ENCODE assay signal across 19 cellular contexts in genomic region chr3:10954740-10955139, GRCh38. TPM values are rescaled to one million over a fixed set of nuclear protein-coding genes. Genes with fewer than 3 reads are reported as not detected.
DNase-seq lines count a peak whose midpoint lies in the region; ATAC-seq, FAIRE-seq and TF ChIP-seq lines count a peak whose summit lies in the region.
"Had no signal": no experiment of that assay in that cellular context is flagged by ENCODE, and none has a peak within 500 bp of the region (broad histone marks: within the 10 kb centered on the region; RNA-seq: fewer than 3 reads in every experiment).

No MANE protein-coding gene starts in this region.

- no peaks in the 10 kb centered on the region for H3K79me2 ChIP-seq in neural cell (replicated peaks; ENCODE audit: insufficient read depth, low read length)
- no peaks in the 10 kb centered on the region for H3K79me2 ChIP-seq in trophoblast cell (ENCODE audit: control insufficient read depth, insufficient read depth, low read length, poor library complexity)

- H3K23ac ChIP-seq in trophoblast cell (ENCODE audit: low read length), result no peak overlapping the region

- no peak overlapping the region for H3K18ac ChIP-seq in trophoblast cell (ENCODE audit: low read length)

- TF ChIP-seq EP300 in neural cell (conservative IDR thresholded peaks at IDR 0.05; ENCODE audit: poor library complexity, severe bottlenecking), result no peak

- no peak for TF ChIP-seq RAD21 in neural cell (conservative IDR thresholded peaks at IDR 0.05)

- intact Hi-C loops in right cardiac atrium (cut with DNase I), result loop anchor here in 2 of 4 donors (5.0 kb wide), 2 partner anchors 38 to 282 kb away; partner anchors contain the start of gene SLC6A1 (in 1 of the 2)

- H4K20me1 ChIP-seq in neural cell (ENCODE audit: insufficient read depth), result no peaks in the 10 kb centered on the region

- H2BK120ac ChIP-seq in trophoblast cell (ENCODE audit: insufficient read depth, low read length, poor library complexity), result no peak overlapping the region

- H3K9ac ChIP-seq in neural cell (ENCODE audit: low read length), result no peak overlapping the region
- H3K9ac ChIP-seq in trophoblast cell (ENCODE audit: low read length), result no peak overlapping the region

- ATAC-seq in foreskin keratinocyte, result no peak
- ATAC-seq in right cardiac atrium, result no peak
- ATAC-seq: HCT116 had no signal

- H3K4me2 ChIP-seq in neural cell (ENCODE audit: low read length), result no peak overlapping the region
- H3K4me2 ChIP-seq in trophoblast cell (ENCODE audit: low read length), result no peak overlapping the region

- no peaks in the 10 kb centered on the region for H3K36me3 ChIP-seq in bronchial epithelial cell (ENCODE audit: control insufficient read depth, insufficient read depth, low read length)
- no peaks in the 10 kb centered on the region for H3K36me3 ChIP-seq in neural cell (ENCODE audit: insufficient read depth, low read length)
- no peaks in the 10 kb centered on the region for H3K36me3 ChIP-seq in trophoblast cell (ENCODE audit: control insufficient read depth in 1 of 2, insufficient read depth in 2 of 2, low read length in 2 of 2)
- H3K36me3 ChIP-seq: BE2C had no signal

- no peaks in the 10 kb centered on the region for H3K9me2 ChIP-seq in neural cell (ENCODE audit: insufficient read depth, low read length)

- H3K4me1 ChIP-seq in trophoblast cell (ENCODE audit: control insufficient read depth in 1 of 2, insufficient read depth in 2 of 2, low read length in 2 of 2) (no peaks in the 10 kb centered on the region), foreskin keratinocyte (no peaks in the 10 kb centered on the region), right cardiac atrium (ENCODE audit: control insufficient read depth, insufficient read depth, low read length) (peaks cover 4% of the 10 kb centered on the region)
- H3K4me1 ChIP-seq: BE2C had no signal

- no peak overlapping the region for H2BK12ac ChIP-seq in trophoblast cell (ENCODE audit: low read length)

- no peak overlapping the region for H3K14ac ChIP-seq in trophoblast cell (ENCODE audit: low read length)

- H3K27ac ChIP-seq in neural cell (ENCODE audit: low read length) (no peak overlapping the region), trophoblast cell (ENCODE audit: low read depth, low read length) (no peak overlapping the region), foreskin keratinocyte (no peak overlapping the region), right cardiac atrium (ENCODE audit: low read length) (no peak overlapping the region)

- H3K4me3 ChIP-seq in bronchial epithelial cell (ENCODE audit: low read depth, low read length) (no peak overlapping the region), neural cell (ENCODE audit: low read length) (no peak overlapping the region), trophoblast cell (ENCODE audit: low read depth, low read length) (peak overlapping the region; percentile 54), right cardiac atrium (ENCODE audit: low read length) (no peak overlapping the region)

- H4K91ac ChIP-seq in trophoblast cell (ENCODE audit: low read depth, low read length), result no peak overlapping the region

- H2AFZ ChIP-seq in neural cell (ENCODE audit: low read depth, low read length), result no peak overlapping the region
- no peak overlapping the region for H2AFZ ChIP-seq in trophoblast cell (ENCODE audit: insufficient read depth, low read length, poor library complexity)

- no peak overlapping the region for H4K12ac ChIP-seq in trophoblast cell (ENCODE audit: low read depth, low read length)

- H3F3A ChIP-seq in neural cell (ENCODE audit: insufficient read depth, low read length, poor library complexity, severe bottlenecking), result no peaks in the 10 kb centered on the region

- peak; percentile 87 for FAIRE-seq in HTR-8/SVneo (lab: Jason Lieb, UNC)
- peak; percentile 90 for FAIRE-seq in bronchial epithelial cell (lab: Jason Lieb, UNC)
- FAIRE-seq: A204.1 had no signal

- H4K8ac ChIP-seq in trophoblast cell (ENCODE audit: low read depth, low read length), result no peak overlapping the region

- H3K79me1 ChIP-seq in trophoblast cell (ENCODE audit: low read length), result no peaks in the 10 kb centered on the region

- H3K27me3 ChIP-seq in bronchial epithelial cell (ENCODE audit: control insufficient read depth, insufficient read depth, low read length) (peaks cover 12% of the 10 kb centered on the region), neural cell (ENCODE audit: insufficient read depth, low read depth, low read length) (no peaks in the 10 kb centered on the region), trophoblast cell (ENCODE audit: insufficient read depth, low read length) (no peaks in the 10 kb centered on the region), foreskin keratinocyte (peaks cover 56% of the 10 kb centered on the region), right cardiac atrium (ENCODE audit: control insufficient read depth, insufficient read depth) (no peaks in the 10 kb centered on the region)
- H3K27me3 ChIP-seq: BE2C had no signal

- DNase-seq in HTR-8/SVneo (ENCODE audit: insufficient read length, low spot score) (no peak), bronchial epithelial cell (ENCODE audit: low read depth) (no peak), trophoblast cell (no peak), foreskin keratinocyte (no peak), SKM-1 (lab: John Stamatoyannopoulos, UW; ENCODE audit: unreplicated experiment) (no peak), right cardiac atrium (no peak), NCI-H69 (lab: John Stamatoyannopoulos, UW) (no peak)
- DNase-seq: ACHN; BE2C; CD4-positive, alpha-beta memory T cell; DMS79 treated with DMSO at 0.1 percent for 48 hours; GF-D8; GOT3; H7; HFFc6 had no signal

- H3K4ac ChIP-seq in trophoblast cell (ENCODE audit: low read depth, low read length), result no peak overlapping the region

- TF ChIP-seq CTCF in bronchial epithelial cell (IDR thresholded peaks at IDR 0.05; ENCODE audit: insufficient read depth, low read length, severe bottlenecking) (no peak), neural cell (IDR thresholded peaks at IDR 0.05; ENCODE audit: poor library complexity, severe bottlenecking) (no peak), foreskin keratinocyte (conservative IDR thresholded peaks at IDR 0.05) (no peak)

- H2BK5ac ChIP-seq in trophoblast cell (ENCODE audit: low read depth, low read length, poor library complexity), result no peak overlapping the region

- no peak overlapping the region for H2AK5ac ChIP-seq in trophoblast cell (ENCODE audit: low read length)

- no CpG with 5 or more reads among the region's 3 CpGs for WGBS in trophoblast cell (ENCODE audit: extremely low coverage, insufficient coverage, insufficient read length)
- 78% methylated on average over 3 of the region's 3 CpGs for WGBS in right cardiac atrium

- no peaks in the 10 kb centered on the region for H3K9me3 ChIP-seq in neural cell (ENCODE audit: low read length)
- H3K9me3 ChIP-seq in trophoblast cell (ENCODE audit: insufficient read depth, low read depth, low read length), result no peaks in the 10 kb centered on the region
- H3K9me3 ChIP-seq in right cardiac atrium (ENCODE audit: control insufficient read depth, low read length), result no peaks in the 10 kb centered on the region
- H3K9me3 ChIP-seq: BE2C had no signal

TF ChIP-seq in neural cell, 6 proteins besides CTCF, POLR2A, EP300 and RAD21:
- peak; percentile 35 for TF ChIP-seq POLR2AphosphoS5 (IDR thresholded peaks at IDR 0.05)
- TF ChIP-seq MXI1 (conservative IDR thresholded peaks at IDR 0.05; ENCODE audit: poor library complexity, severe bottlenecking), result no peak
TF ChIP-seq in neural cell: peak in this region for 1.

RNA-seq across cellular contexts. Expression of gene SLC6A1, which starts 37.8 kb away (rescaled TPM):
- not detected in 2 replicates for total RNA-seq in bronchial epithelial cell
- polyA plus RNA-seq in neural cell, result 43.2 and 52.0 TPM in 2 replicates
- polyA minus RNA-seq in neural cell, result 61.6 and 66.3 TPM in 2 replicates
- not detected in 2 replicates for polyA plus RNA-seq in trophoblast cell (2013)
- total RNA-seq in foreskin keratinocyte, result not detected in 2 replicates
- polyA plus RNA-seq in foreskin keratinocyte, result not detected in 2 replicates
- total RNA-seq in right cardiac atrium, result 1 to 10 TPM in 3 of 4 donors, under 1 TPM in 1; 0.89 to 3.3 (median 2.5) TPM
- 3.0 TPM for polyA plus RNA-seq in right cardiac atrium
- total RNA-seq: CD4-positive, alpha-beta memory T cell; HFFc6 had no signal
- polyA plus RNA-seq: CD14-positive monocyte; CD4-positive, alpha-beta memory T cell had no signal
